In genomic region chr11:66779651-66780050, GRCh38 we compare ENCODE assay signal across 2 cellular contexts.
TF ChIP-seq lines count a peak whose summit lies in the region.

No MANE protein-coding gene starts in this region.

TF ChIP-seq in HEK293, 187 proteins besides CTCF, POLR2A, EP300 and RAD21:
- TF ChIP-seq ZNF580 (tag by site-specific recombination; IDR thresholded peaks at IDR 0.05) (0 out of 2 replicates have a peak, but pooled peaks have one; percentile 12), ZNF146 (tag by site-specific recombination; IDR thresholded peaks at IDR 0.05) (peak; percentile 86)

TF ChIP-seq in K562, 482 proteins besides CTCF, POLR2A, EP300 and RAD21:
- TF ChIP-seq ZNF146 (CRISPR knock-in tag; IDR thresholded peaks at IDR 0.05; ENCODE audit: unreplicated experiment) (peak; percentile 52), BCOR (IDR thresholded peaks at IDR 0.05) (peak; percentile 43; the same call in 1 of the 2 replicates)
